ENCODE assay signal across 21 cellular contexts in genomic region chr17:32155896-32156295, GRCh38.
"Had no signal": no experiment of that assay in that cellular context is flagged by ENCODE, and none has a peak within 500 bp of the region (broad histone marks: within the 10 kb centered on the region; RNA-seq: fewer than 3 reads in every experiment).

No MANE protein-coding gene starts in this region.

- DNase-seq: activated CD4-positive, alpha-beta T cell treated with anti-CD3 and anti-CD28 coated beads for 4 hours; activated CD8-positive, alpha-beta memory T cell treated with anti-CD3 and anti-CD28 coated beads, Interleukin-2, amount 50 U/mL, for 4 hours; activated CD8-positive, alpha-beta T cell treated with anti-CD3 and anti-CD28 coated beads for 36 hours; activated gamma-delta T cell treated with Interleukin-2 at 50 U/mL for 16 hours; activated naive CD4-positive, alpha-beta T cell treated with anti-CD3 and anti-CD28 coated beads, Interleukin-2, amount 10 ng/mL, durations not matched to agents 7 days and 5 days; activated naive CD8-positive, alpha-beta T cell treated with anti-CD3 and anti-CD28 coated beads for 36 hours; activated T-cell treated with anti-CD3 and anti-CD28 coated beads, Interleukin-2, amount 50 U/mL, for 72 hours; caudate nucleus; NCI-H1092; NCI-H1930; NCI-H2171; NCI-H226; NCI-H526; OCI-M1; RPMI8226; T-helper 1 cell had no signal

- H3K4me1 ChIP-seq: breast epithelium had no signal

- H3K36me3 ChIP-seq: breast epithelium had no signal

- ATAC-seq: activated CD4-positive, CD25-positive, alpha-beta regulatory T cell treated with anti-CD3 and anti-CD28 coated beads, Interleukin-2, amount 50 U/mL, for 24 hours; activated CD8-positive, alpha-beta T cell treated with anti-CD3 and anti-CD28 coated beads for 36 hours; activated T-cell treated with anti-CD3 and anti-CD28 coated beads, Interleukin-2, amount 50 U/mL, for 72 hours; Panc1; Right ventricle myocardium inferior had no signal

- H3K4me3 ChIP-seq: breast epithelium, SK-N-MC had no signal

- H3K9me3 ChIP-seq: breast epithelium had no signal

- H3K27ac ChIP-seq: breast epithelium, SK-N-MC had no signal

- H3K27me3 ChIP-seq: breast epithelium had no signal
